Comparison of ENCODE assay signal across 11 cellular contexts in the genomic region with DNA sequence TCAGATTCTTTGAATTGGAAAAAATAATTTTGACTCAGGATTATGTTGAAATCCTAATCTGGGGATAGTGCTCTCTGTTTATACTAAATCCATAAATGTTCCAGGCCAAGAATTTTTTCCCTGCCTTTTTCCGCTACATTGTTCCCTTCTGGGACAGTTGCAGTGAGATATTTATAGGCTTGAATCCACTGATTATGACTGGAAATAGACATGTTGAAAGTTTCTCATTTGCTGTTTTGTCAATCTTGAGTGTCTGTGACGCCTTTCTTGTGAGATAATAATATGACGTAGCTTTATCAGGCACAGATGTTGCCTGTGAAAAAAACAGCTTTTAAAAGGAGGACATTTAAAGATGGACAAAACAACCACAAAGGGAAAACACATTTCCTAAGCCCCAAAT.
A peak's percentile ranks its signal among the peaks of the same experiment; 100 is the strongest.
DNase-seq lines count a peak whose midpoint lies in the region; ATAC-seq and TF ChIP-seq lines count a peak whose summit lies in the region.
"Had no signal": no experiment of that assay in that cellular context is flagged by ENCODE, and none has a peak within 500 bp of the region (broad histone marks: within the 10 kb centered on the region; RNA-seq: fewer than 3 reads in every experiment).

No MANE protein-coding gene starts in this region.

- TF ChIP-seq RAD21 in neural cell (conservative IDR thresholded peaks at IDR 0.05): no peak

- no peaks in the 10 kb centered on the region for H3F3A ChIP-seq in neural cell (ENCODE audit: insufficient read depth, low read length, poor library complexity, severe bottlenecking)

- H4K20me1 ChIP-seq in fibroblast of lung (ENCODE audit: control insufficient read depth, extremely low read depth, insufficient read depth, low read length) (no peaks in the 10 kb centered on the region), neural cell (ENCODE audit: insufficient read depth) (no peaks in the 10 kb centered on the region)

- TF ChIP-seq POLR2A in vagina (IDR thresholded peaks at IDR 0.05): no peak

- peaks cover 99% of the 10 kb centered on the region for H3K79me2 ChIP-seq in fibroblast of lung (ENCODE audit: control insufficient read depth, insufficient read depth, low read length)
- H3K79me2 ChIP-seq in neural cell (replicated peaks; ENCODE audit: insufficient read depth, low read length): no peaks in the 10 kb centered on the region

- H3K9me2 ChIP-seq in neural cell (ENCODE audit: insufficient read depth, low read length): no peaks in the 10 kb centered on the region

- H2AFZ ChIP-seq in fibroblast of lung (ENCODE audit: low read length) (no peak overlapping the region), neural cell (ENCODE audit: low read depth, low read length) (no peak overlapping the region)

- no peak overlapping the region for H3K9ac ChIP-seq in fibroblast of lung (ENCODE audit: insufficient read depth, low read length)
- H3K9ac ChIP-seq in neural cell (ENCODE audit: low read length): peak overlapping the region; percentile 13

- H3K27ac ChIP-seq in fibroblast of lung (ENCODE audit: insufficient read depth, low read length) (peak overlapping the region; percentile 64), neural cell (ENCODE audit: low read length) (peak overlapping the region; percentile 61), vagina (peak overlapping the region; percentile 97)

- TF ChIP-seq CTCF in fibroblast of lung (conservative IDR thresholded peaks at IDR 0.05 in 1 of 2, IDR thresholded peaks at IDR 0.05 in 1 of 2; ENCODE audit: low read depth in 1 of 2, low read length in 2 of 2) (no peak), neural cell (IDR thresholded peaks at IDR 0.05; ENCODE audit: poor library complexity, severe bottlenecking) (no peak), vagina (IDR thresholded peaks at IDR 0.05) (no peak)

- H3K4me3 ChIP-seq in fibroblast of lung (replicated peaks in 1 of 4; ENCODE audit: control extremely low read depth in 1 of 4, insufficient read depth in 1 of 4, low read depth in 3 of 4, low read length in 4 of 4) (peak overlapping the region; percentile 2 to 79 (median 9)), neural cell (ENCODE audit: low read length) (peak overlapping the region; percentile 4), vagina (peak overlapping the region; percentile 9 to 39)

- no peak for DNase-seq in Right ventricle myocardium inferior (ENCODE audit: missing footprints)
- DNase-seq in cardiac septum (ENCODE audit: low spot score): no peak
- DNase-seq in fibroblast of lung (ENCODE audit: low read depth in 2 of 2): peak in 1 of 2 donors; percentile 68
- no peak for DNase-seq in vagina (ENCODE audit: extremely low spot score in 2 of 2)
- DNase-seq in iPS-NIHi7 (ENCODE audit: extremely low spot score): no peak
- no peak for DNase-seq in NCI-H1436 (lab: John Stamatoyannopoulos, UW)
- DNase-seq in hepatic stellate cell (ENCODE audit: low spot score): no peak
- DNase-seq: naive thymus-derived CD8-positive, alpha-beta T cell; NK-92 treated with Interleukin-12 subunit alpha and Interleukin-12 subunit beta, amount 100 ng/mL, for 24 hours had no signal

- peaks cover 33% of the 10 kb centered on the region for H3K4me1 ChIP-seq in fibroblast of lung (ENCODE audit: control insufficient read depth, extremely low read depth, insufficient read depth, low read length)
- H3K4me1 ChIP-seq in vagina: peaks cover 95% of the 10 kb centered on the region

- peak; percentile 91 for ATAC-seq in Right ventricle myocardium inferior
- ATAC-seq: esophagus mucosa; naive thymus-derived CD8-positive, alpha-beta T cell had no signal

- peak overlapping the region; percentile 80 for H3K4me2 ChIP-seq in fibroblast of lung (ENCODE audit: extremely low read depth, insufficient read depth, low read length)
- H3K4me2 ChIP-seq in neural cell (ENCODE audit: low read length): no peak overlapping the region

- H3K9me3 ChIP-seq in fibroblast of lung (ENCODE audit: control insufficient read depth, insufficient read depth, low read depth, low read length) (no peaks in the 10 kb centered on the region), neural cell (ENCODE audit: low read length) (no peaks in the 10 kb centered on the region), vagina (no peaks in the 10 kb centered on the region)

- intact Hi-C loops in Right ventricle myocardium inferior (cut with DNase I) (loop anchor here (2.0 kb wide), 1 partner anchor 25 kb away; no protein-coding TSS in a partner anchor), cardiac septum (cut with DNase I) (no loop called here), vagina (cut with DNase I) (loop anchor here (5.0 kb wide), 1 partner anchor 40 kb away; no protein-coding TSS in a partner anchor)

- H3K27me3 ChIP-seq in fibroblast of lung (ENCODE audit: control insufficient read depth, insufficient read depth, low read length) (no peaks in the 10 kb centered on the region), neural cell (ENCODE audit: insufficient read depth, low read depth, low read length) (no peaks in the 10 kb centered on the region), vagina (no peaks in the 10 kb centered on the region)

- H3K36me3 ChIP-seq in fibroblast of lung (ENCODE audit: control insufficient read depth, insufficient read depth, low read length) (peaks cover 31% of the 10 kb centered on the region), neural cell (ENCODE audit: insufficient read depth, low read length) (no peaks in the 10 kb centered on the region), vagina (peaks cover 0 to 21% of the 10 kb centered on the region in 2 donors)

- peak; percentile 60 for TF ChIP-seq EP300 in neural cell (conservative IDR thresholded peaks at IDR 0.05; ENCODE audit: poor library complexity, severe bottlenecking)

TF ChIP-seq in neural cell, 6 proteins besides CTCF, POLR2A, EP300 and RAD21:
- TF ChIP-seq MXI1 (conservative IDR thresholded peaks at IDR 0.05; ENCODE audit: poor library complexity, severe bottlenecking) (no peak), POLR2AphosphoS5 (IDR thresholded peaks at IDR 0.05) (peak; percentile 36), EZH2 (IDR thresholded peaks at IDR 0.05; ENCODE audit: borderline replicate concordance, insufficient read depth, low read length, poor library complexity, severe bottlenecking) (no peak), TAF1 (IDR thresholded peaks at IDR 0.05; ENCODE audit: low read depth) (no peak), SMC3 (conservative IDR thresholded peaks at IDR 0.05; ENCODE audit: poor library complexity) (no peak)
- TF ChIP-seq, protein P1, sequence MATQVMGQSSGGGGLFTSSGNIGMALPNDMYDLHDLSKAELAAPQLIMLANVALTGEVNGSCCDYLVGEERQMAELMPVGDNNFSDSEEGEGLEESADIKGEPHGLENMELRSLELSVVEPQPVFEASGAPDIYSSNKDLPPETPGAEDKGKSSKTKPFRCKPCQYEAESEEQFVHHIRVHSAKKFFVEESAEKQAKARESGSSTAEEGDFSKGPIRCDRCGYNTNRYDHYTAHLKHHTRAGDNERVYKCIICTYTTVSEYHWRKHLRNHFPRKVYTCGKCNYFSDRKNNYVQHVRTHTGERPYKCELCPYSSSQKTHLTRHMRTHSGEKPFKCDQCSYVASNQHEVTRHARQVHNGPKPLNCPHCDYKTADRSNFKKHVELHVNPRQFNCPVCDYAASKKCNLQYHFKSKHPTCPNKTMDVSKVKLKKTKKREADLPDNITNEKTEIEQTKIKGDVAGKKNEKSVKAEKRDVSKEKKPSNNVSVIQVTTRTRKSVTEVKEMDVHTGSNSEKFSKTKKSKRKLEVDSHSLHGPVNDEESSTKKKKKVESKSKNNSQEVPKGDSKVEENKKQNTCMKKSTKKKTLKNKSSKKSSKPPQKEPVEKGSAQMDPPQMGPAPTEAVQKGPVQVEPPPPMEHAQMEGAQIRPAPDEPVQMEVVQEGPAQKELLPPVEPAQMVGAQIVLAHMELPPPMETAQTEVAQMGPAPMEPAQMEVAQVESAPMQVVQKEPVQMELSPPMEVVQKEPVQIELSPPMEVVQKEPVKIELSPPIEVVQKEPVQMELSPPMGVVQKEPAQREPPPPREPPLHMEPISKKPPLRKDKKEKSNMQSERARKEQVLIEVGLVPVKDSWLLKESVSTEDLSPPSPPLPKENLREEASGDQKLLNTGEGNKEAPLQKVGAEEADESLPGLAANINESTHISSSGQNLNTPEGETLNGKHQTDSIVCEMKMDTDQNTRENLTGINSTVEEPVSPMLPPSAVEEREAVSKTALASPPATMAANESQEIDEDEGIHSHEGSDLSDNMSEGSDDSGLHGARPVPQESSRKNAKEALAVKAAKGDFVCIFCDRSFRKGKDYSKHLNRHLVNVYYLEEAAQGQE (IDR thresholded peaks at IDR 0.05; ENCODE audit: borderline replicate concordance): peak; percentile 89
